Comparison of ENCODE assay signal across 1 cellular context in the genomic region with DNA sequence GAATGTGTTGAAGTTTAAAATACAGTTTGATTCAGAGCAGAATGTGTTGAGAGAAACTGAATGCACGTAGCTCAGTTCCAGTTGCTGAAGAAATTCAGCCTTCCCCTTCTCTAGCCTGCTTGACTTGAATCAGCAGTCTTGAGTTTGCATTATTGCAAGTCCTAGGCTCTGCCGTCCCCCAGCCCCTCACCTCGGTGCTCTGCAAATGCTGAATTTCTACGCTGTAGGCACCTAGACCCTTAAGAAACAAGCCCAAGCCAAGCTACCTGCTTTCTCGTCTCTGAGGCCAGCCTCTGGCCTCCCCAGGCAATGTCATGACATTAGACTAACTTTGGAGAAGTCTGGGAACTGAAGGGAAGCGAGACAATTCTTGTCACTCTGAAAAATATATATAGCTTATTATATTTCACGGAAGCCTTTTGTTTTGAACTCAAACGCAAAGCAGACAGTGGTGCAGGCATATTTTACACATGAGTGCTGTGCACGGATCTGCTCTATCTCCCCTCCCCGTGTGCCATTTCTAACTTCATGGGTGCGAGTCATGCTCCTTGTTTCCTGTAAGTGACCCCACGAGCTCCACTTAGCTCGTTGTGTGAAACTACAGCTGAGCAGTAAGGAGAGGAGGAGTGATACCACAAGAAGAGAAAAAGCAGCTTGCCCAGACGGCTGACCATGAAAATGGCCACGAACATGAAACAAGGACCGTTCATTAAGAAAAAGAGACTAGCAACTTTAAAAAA.
TF ChIP-seq lines count a peak whose summit lies in the region.

No MANE protein-coding gene starts in this region.

TF ChIP-seq in K562, 482 proteins besides CTCF, POLR2A, EP300 and RAD21 (continued from another document):
- TF ChIP-seq, protein P1, sequence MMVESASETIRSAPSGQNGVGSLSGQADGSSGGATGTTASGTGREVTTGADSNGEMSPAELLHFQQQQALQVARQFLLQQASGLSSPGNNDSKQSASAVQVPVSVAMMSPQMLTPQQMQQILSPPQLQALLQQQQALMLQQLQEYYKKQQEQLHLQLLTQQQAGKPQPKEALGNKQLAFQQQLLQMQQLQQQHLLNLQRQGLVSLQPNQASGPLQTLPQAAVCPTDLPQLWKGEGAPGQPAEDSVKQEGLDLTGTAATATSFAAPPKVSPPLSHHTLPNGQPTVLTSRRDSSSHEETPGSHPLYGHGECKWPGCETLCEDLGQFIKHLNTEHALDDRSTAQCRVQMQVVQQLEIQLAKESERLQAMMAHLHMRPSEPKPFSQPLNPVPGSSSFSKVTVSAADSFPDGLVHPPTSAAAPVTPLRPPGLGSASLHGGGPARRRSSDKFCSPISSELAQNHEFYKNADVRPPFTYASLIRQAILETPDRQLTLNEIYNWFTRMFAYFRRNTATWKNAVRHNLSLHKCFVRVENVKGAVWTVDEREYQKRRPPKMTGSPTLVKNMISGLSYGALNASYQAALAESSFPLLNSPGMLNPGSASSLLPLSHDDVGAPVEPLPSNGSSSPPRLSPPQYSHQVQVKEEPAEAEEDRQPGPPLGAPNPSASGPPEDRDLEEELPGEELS (CRISPR knock-in tag; IDR thresholded peaks at IDR 0.05; ENCODE audit: borderline replicate concordance): no peak
